In the genomic region with DNA sequence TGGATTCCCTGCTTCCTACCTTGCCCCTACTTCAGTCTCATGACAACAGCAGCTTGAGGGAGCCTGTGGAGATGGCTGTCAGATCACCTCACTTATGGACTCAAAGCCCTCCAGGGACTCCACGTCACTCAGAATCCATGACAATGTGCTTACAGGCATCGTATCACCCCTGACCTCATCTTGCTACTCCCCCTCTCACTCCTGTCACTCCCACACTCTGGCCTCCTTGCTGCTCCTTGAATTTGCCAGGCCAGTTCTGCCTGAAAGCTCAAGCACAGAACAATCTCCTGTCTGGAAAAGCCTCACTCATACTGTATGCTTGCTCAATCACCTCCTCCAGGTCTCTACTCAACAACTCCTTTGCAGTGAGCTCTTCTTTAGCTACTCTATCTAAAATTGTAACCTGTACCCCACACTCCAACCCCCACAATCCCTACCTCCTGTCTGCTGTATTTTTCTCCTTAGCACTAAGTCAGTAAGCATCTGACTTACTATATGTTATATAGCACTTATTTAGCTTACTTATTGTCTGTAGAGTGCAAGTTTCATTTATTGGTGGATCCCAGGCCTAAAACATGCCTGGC, we compare ENCODE assay signal across 2 cellular contexts.
A peak's percentile ranks its signal among the peaks of the same experiment; 100 is the strongest.
TF ChIP-seq lines count a peak whose summit lies in the region.

No MANE protein-coding gene starts in this region.

TF ChIP-seq in K562, 482 proteins besides CTCF, POLR2A, EP300 and RAD21:
- TF ChIP-seq EGR1 (conservative IDR thresholded peaks at IDR 0.05) (peak; percentile 38), ZNF282 (CRISPR knock-in tag; IDR thresholded peaks at IDR 0.05) (no peak), ZNF583 (CRISPR knock-in tag; IDR thresholded peaks at IDR 0.05) (no peak), ZNF311 (CRISPR knock-in tag; IDR thresholded peaks at IDR 0.05) (no peak), U2AF2 (optimal IDR thresholded peaks at IDR 0.05; ENCODE audit: low read depth, low read length) (no peak), SRSF3 (IDR thresholded peaks at IDR 0.05; ENCODE audit: insufficient read depth, low read length) (no peak), CREM (IDR thresholded peaks at IDR 0.05; ENCODE audit: low read depth) (peak; percentile 70), GATAD2A (IDR thresholded peaks at IDR 0.05) (no peak), SNIP1 (IDR thresholded peaks at IDR 0.05; ENCODE audit: low read depth) (no peak), CREB1 (IDR thresholded peaks at IDR 0.05) (peak; percentile 63), CREB1 (CRISPR knock-in tag; IDR thresholded peaks at IDR 0.05) (no peak)
- TF ChIP-seq, protein P1, sequence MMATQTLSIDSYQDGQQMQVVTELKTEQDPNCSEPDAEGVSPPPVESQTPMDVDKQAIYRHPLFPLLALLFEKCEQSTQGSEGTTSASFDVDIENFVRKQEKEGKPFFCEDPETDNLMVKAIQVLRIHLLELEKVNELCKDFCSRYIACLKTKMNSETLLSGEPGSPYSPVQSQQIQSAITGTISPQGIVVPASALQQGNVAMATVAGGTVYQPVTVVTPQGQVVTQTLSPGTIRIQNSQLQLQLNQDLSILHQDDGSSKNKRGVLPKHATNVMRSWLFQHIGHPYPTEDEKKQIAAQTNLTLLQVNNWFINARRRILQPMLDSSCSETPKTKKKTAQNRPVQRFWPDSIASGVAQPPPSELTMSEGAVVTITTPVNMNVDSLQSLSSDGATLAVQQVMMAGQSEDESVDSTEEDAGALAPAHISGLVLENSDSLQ (IDR thresholded peaks at IDR 0.05): 0 out of 2 replicates have a peak, but pooled peaks have one; percentile 49

TF ChIP-seq in SK-N-SH, 30 proteins besides CTCF, POLR2A, EP300 and RAD21:
- TF ChIP-seq, protein P2, sequence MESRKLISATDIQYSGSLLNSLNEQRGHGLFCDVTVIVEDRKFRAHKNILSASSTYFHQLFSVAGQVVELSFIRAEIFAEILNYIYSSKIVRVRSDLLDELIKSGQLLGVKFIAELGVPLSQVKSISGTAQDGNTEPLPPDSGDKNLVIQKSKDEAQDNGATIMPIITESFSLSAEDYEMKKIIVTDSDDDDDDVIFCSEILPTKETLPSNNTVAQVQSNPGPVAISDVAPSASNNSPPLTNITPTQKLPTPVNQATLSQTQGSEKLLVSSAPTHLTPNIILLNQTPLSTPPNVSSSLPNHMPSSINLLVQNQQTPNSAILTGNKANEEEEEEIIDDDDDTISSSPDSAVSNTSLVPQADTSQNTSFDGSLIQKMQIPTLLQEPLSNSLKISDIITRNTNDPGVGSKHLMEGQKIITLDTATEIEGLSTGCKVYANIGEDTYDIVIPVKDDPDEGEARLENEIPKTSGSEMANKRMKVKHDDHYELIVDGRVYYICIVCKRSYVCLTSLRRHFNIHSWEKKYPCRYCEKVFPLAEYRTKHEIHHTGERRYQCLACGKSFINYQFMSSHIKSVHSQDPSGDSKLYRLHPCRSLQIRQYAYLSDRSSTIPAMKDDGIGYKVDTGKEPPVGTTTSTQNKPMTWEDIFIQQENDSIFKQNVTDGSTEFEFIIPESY (IDR thresholded peaks at IDR 0.05; ENCODE audit: borderline replicate concordance, low read depth): no peak
- TF ChIP-seq SIN3A (IDR thresholded peaks at IDR 0.05; ENCODE audit: borderline replicate concordance, low read depth, low read length) (no peak), RFX5 (IDR thresholded peaks at IDR 0.05; ENCODE audit: low read length) (no peak), FOSL2 (IDR thresholded peaks at IDR 0.05; ENCODE audit: borderline replicate concordance, low read depth) (no peak), TEAD4 (IDR thresholded peaks at IDR 0.05; ENCODE audit: borderline replicate concordance, insufficient read depth) (no peak)
